20 cellular contexts compared by ENCODE assay signal in genomic region chr1:176829261-176829976, GRCh38.
DNase-seq lines count a peak whose midpoint lies in the region; ATAC-seq and TF ChIP-seq lines count a peak whose summit lies in the region.
"Had no signal": no experiment of that assay in that cellular context is flagged by ENCODE, and none has a peak within 500 bp of the region (broad histone marks: within the 10 kb centered on the region; RNA-seq: fewer than 3 reads in every experiment).

No MANE protein-coding gene starts in this region.

- ATAC-seq in WTC11 (peak; percentile 43), GM21381 (IDR thresholded peaks at IDR 0.05; ENCODE audit: unreplicated experiment) (no peak), HG03457 (IDR thresholded peaks at IDR 0.05; ENCODE audit: unreplicated experiment) (no peak)

- no peak overlapping the region for H3K4me3 Mint-ChIP-seq in WTC11
- H3K4me3 Mint-ChIP-seq: type B pancreatic cell had no signal

- peak; percentile 61 for DNase-seq in NCI-H345 (lab: John Stamatoyannopoulos, UW)
- DNase-seq in NCI-H345 treated with DMSO at 0.1 percent for 48 hours (lab: John Stamatoyannopoulos, UW; ENCODE audit: unreplicated experiment): no peak
- DNase-seq in WTC11 (ENCODE audit: low spot score): no peak
- peak; percentile 4 for DNase-seq in kidney tubule cell (ENCODE audit: low spot score)
- DNase-seq in ACHN: no peak
- no peak for DNase-seq in NCI-H1436 (lab: John Stamatoyannopoulos, UW)
- DNase-seq: activated CD8-positive, alpha-beta memory T cell treated with anti-CD3 and anti-CD28 coated beads for 24 hours; activated T-cell treated with anti-CD3 and anti-CD28 coated beads, Interleukin-2, amount 50 U/mL, for 1 hour; amygdala; BE2C; H7; Karpas-422; NCI-H1930; NCI-H510A; Peyer's patch; SJCRH30; stimulated activated CD8-positive, alpha-beta memory T cell treated with anti-CD3 and anti-CD28 coated beads, Interleukin-4, amount 100 ng/mL, for 48 hours had no signal

- no peak overlapping the region for H3K27ac Mint-ChIP-seq in WTC11
- H3K27ac Mint-ChIP-seq: type B pancreatic cell had no signal

- peaks cover 3% of the 10 kb centered on the region; the same call in 1 of the 2 replicates for H3K9me3 Mint-ChIP-seq in WTC11
- H3K9me3 Mint-ChIP-seq: type B pancreatic cell had no signal

- in situ Hi-C loops in ACHN (cut with HindIII; ENCODE audit: low pct_ligation_motif_present, low pct_unique_long_range_greater_than_20kb, low sequenced_read_pairs): no loop called here

- POLR2A ChIA-PET in WTC11 (lab: Charles Lee): no interaction called here

- H3K27me3 Mint-ChIP-seq in WTC11 (ENCODE audit: low read depth): no peaks in the 10 kb centered on the region
- H3K27me3 Mint-ChIP-seq: type B pancreatic cell had no signal

- CTCF ChIA-PET in WTC11 (lab: Charles Lee): no interaction called here

- no peaks in the 10 kb centered on the region for H3K4me1 Mint-ChIP-seq in WTC11

- no peak for TF ChIP-seq CTCF in WTC11 (IDR thresholded peaks at IDR 0.05)

- H3K36me3 Mint-ChIP-seq in WTC11: no peaks in the 10 kb centered on the region
- H3K36me3 Mint-ChIP-seq: type B pancreatic cell had no signal

TF ChIP-seq in WTC11, 78 proteins besides CTCF, POLR2A, EP300 and RAD21:
- TF ChIP-seq ATF1 (CRISPR knock-in tag; IDR thresholded peaks at IDR 0.05): no peak
- TF ChIP-seq ZNF121 (CRISPR knock-in tag; IDR thresholded peaks at IDR 0.05): peak; percentile 70
- TF ChIP-seq FOXJ3 (CRISPR knock-in tag; IDR thresholded peaks at IDR 0.05; ENCODE audit: borderline replicate concordance): no peak
- no peak for TF ChIP-seq GABPB1 (CRISPR knock-in tag; IDR thresholded peaks at IDR 0.05)
- no peak for TF ChIP-seq ERG (CRISPR knock-in tag; IDR thresholded peaks at IDR 0.05)

Comparison
In these comparisons a context has a peak if more than half of its experiments do, and no peak if none do; other contexts are left out.
1. DNase-seq: peak in NCI-H345 (single experiment) and kidney tubule cell (single experiment); none in NCI-H345 treated with DMSO at 0.1 percent for 48 hours (single experiment), WTC11 (single experiment), ACHN (single experiment) and NCI-H1436 (single experiment).